In the genomic region with DNA sequence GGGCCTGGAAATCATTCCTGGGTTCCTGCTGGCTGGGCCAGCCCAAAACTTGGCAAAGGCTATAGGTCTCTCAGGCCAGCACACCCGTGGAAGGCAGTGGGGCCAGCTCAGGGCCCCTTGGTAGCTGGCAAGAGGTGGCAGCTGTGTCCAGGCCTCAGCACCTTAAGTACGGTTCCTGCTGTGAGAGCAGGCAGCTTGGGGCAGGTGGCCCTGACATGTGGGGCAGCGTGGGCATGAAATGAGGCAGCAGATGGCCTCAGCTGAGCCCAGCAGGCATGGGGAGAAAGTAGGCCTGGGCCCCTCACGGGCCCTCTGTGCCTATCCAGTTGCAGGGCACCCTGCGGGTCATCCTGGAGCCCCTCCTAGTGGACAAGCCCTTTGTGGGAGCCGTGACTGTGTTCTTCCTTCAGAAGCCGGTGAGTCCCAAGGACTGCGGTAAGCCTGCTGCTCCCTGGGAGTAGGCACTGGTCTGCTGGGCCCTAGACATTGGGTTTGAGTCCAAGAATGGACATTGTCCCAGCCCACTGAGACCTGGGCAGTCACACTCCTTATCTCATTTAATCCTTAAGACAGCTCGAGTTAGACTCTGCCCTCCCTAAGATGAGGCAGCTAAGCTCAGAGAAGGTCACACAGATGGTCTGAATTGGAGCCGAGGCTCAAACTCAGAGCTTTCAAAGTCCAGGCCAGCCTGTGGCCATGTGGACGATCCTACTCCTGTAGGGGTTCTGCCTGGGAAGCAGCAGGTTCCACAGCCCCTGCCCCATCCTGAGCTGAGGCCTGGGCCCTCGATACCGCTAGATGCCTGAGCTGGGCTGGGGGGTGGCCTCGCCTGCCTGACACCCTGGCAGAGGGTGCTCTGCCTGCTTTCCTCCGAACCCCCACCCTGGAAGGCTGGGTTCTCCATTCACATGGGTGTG, we compare ENCODE assay signal across 22 cellular contexts. TPM values are rescaled to one million over a fixed set of nuclear protein-coding genes. Genes with fewer than 3 reads are reported as not detected.
DNase-seq lines count a peak whose midpoint lies in the region; ATAC-seq and TF ChIP-seq lines count a peak whose summit lies in the region.
"Had no signal": no experiment of that assay in that cellular context is flagged by ENCODE, and none has a peak within 500 bp of the region (broad histone marks: within the 10 kb centered on the region; RNA-seq: fewer than 3 reads in every experiment).

No MANE protein-coding gene starts in this region.

- TF ChIP-seq CTCF in right atrium auricular region (IDR thresholded peaks at IDR 0.05) = no peak

- no peaks in the 10 kb centered on the region for H3K27me3 ChIP-seq in right atrium auricular region
- H3K27me3 ChIP-seq: ascending aorta, neutrophil had no signal

- H3K4me1 ChIP-seq in right atrium auricular region = peaks cover 0 to 10% of the 10 kb centered on the region in 2 donors
- H3K4me1 ChIP-seq: ascending aorta had no signal

- H3K9me3 ChIP-seq in right atrium auricular region = no peaks in the 10 kb centered on the region
- H3K9me3 ChIP-seq: ascending aorta, neutrophil had no signal

- no peaks in the 10 kb centered on the region for H3K36me3 Mint-ChIP-seq in activated CD8-positive, alpha-beta memory T cell treated with anti-CD3 and anti-CD28 coated beads, Interleukin-2, amount 10 ng/mL, durations not matched to agents 7 days and 5 days
- no peaks in the 10 kb centered on the region for H3K36me3 Mint-ChIP-seq in activated naive CD8-positive, alpha-beta T cell treated with anti-CD3 and anti-CD28 coated beads, Interleukin-2, amount 50 U/mL, for 24 hours (ENCODE audit: low read depth)
- H3K36me3 Mint-ChIP-seq: CD14-positive monocyte; stimulated activated naive B cell treated with anti-CD40 and anti-IgM and Interleukin-4, amounts not matched to agents 10 μg/mL and 1 μg/mL and 100 μg/mL, for 72 hours had no signal

- H3K27ac Mint-ChIP-seq in activated CD8-positive, alpha-beta memory T cell treated with anti-CD3 and anti-CD28 coated beads, Interleukin-2, amount 10 ng/mL, durations not matched to agents 7 days and 5 days = no peak overlapping the region
- H3K27ac Mint-ChIP-seq in activated naive CD8-positive, alpha-beta T cell treated with anti-CD3 and anti-CD28 coated beads, Interleukin-2, amount 50 U/mL, for 24 hours = no peak overlapping the region
- H3K27ac Mint-ChIP-seq: activated naive CD4-positive, alpha-beta T cell treated with anti-CD3 and anti-CD28 coated beads for 36 hours; IgD-negative memory B cell had no signal

- CTCF ChIA-PET in activated CD8-positive, alpha-beta memory T cell treated with anti-CD3 and anti-CD28 coated beads, Interleukin-2, amount 10 ng/mL, durations not matched to agents 7 days and 5 days (lab: Charles Lee) = interaction anchor here (1.4 to 1.8 kb wide), 2 partner anchors 41 to 42 kb away, joined by 3 to 5 read pairs; no protein-coding TSS in a partner anchor

- DNase-seq in Right ventricle myocardium inferior (ENCODE audit: missing footprints) = no peak
- DNase-seq in right atrium auricular region (ENCODE audit: low spot score) = no peak
- DNase-seq in activated CD8-positive, alpha-beta memory T cell treated with anti-CD3 and anti-CD28 coated beads, Interleukin-2, amount 10 ng/mL, durations not matched to agents 7 days and 5 days = peak; percentile 28
- peak; percentile 49 for DNase-seq in islet precursor cell
- DNase-seq in ureter (ENCODE audit: low spot score) = peak; percentile 23
- no peak for DNase-seq in kidney glomerular epithelial cell (lab: John Stamatoyannopoulos, UW)
- DNase-seq in T1000 (lab: John Stamatoyannopoulos, UW) = no peak
- no peak for DNase-seq in activated naive CD8-positive, alpha-beta T cell treated with anti-CD3 and anti-CD28 coated beads, Interleukin-2, amount 50 U/mL, for 24 hours
- DNase-seq: ACHN; activated CD4-positive, alpha-beta T cell treated with anti-CD3 and anti-CD28 coated beads for 1 hour; activated naive CD4-positive, alpha-beta T cell treated with anti-CD3 and anti-CD28 coated beads for 36 hours; GM23248; MV-4-11; NCI-H2029; NCI-H510A; PC-3; stimulated activated naive B cell treated with anti-CD40 and anti-IgM and Interleukin-4, amounts not matched to agents 10 μg/mL and 1 μg/mL and 100 μg/mL, for 72 hours had no signal

- H3K4me1 Mint-ChIP-seq in activated CD8-positive, alpha-beta memory T cell treated with anti-CD3 and anti-CD28 coated beads, Interleukin-2, amount 10 ng/mL, durations not matched to agents 7 days and 5 days = peaks cover 10% of the 10 kb centered on the region
- H3K4me1 Mint-ChIP-seq in activated naive CD8-positive, alpha-beta T cell treated with anti-CD3 and anti-CD28 coated beads, Interleukin-2, amount 50 U/mL, for 24 hours = no peaks in the 10 kb centered on the region
- H3K4me1 Mint-ChIP-seq: stimulated activated naive B cell treated with anti-CD40 and anti-IgM and Interleukin-4, amounts not matched to agents 10 μg/mL and 1 μg/mL and 100 μg/mL, for 72 hours had no signal

- H3K9me3 Mint-ChIP-seq in activated CD8-positive, alpha-beta memory T cell treated with anti-CD3 and anti-CD28 coated beads, Interleukin-2, amount 10 ng/mL, durations not matched to agents 7 days and 5 days (ENCODE audit: low read depth) = no peaks in the 10 kb centered on the region
- no peaks in the 10 kb centered on the region for H3K9me3 Mint-ChIP-seq in activated naive CD8-positive, alpha-beta T cell treated with anti-CD3 and anti-CD28 coated beads, Interleukin-2, amount 50 U/mL, for 24 hours
- H3K9me3 Mint-ChIP-seq: activated naive CD4-positive, alpha-beta T cell treated with anti-CD3 and anti-CD28 coated beads for 36 hours; stimulated activated naive B cell treated with anti-CD40 and anti-IgM and Interleukin-4, amounts not matched to agents 10 μg/mL and 1 μg/mL and 100 μg/mL, for 72 hours had no signal

- H3K27me3 Mint-ChIP-seq in activated CD8-positive, alpha-beta memory T cell treated with anti-CD3 and anti-CD28 coated beads, Interleukin-2, amount 10 ng/mL, durations not matched to agents 7 days and 5 days = no peaks in the 10 kb centered on the region
- H3K27me3 Mint-ChIP-seq in activated naive CD8-positive, alpha-beta T cell treated with anti-CD3 and anti-CD28 coated beads, Interleukin-2, amount 50 U/mL, for 24 hours = peaks cover 2% of the 10 kb centered on the region

- intact Hi-C loops in Right ventricle myocardium inferior (cut with DNase I) = no loop called here

- no peak overlapping the region for H3K4me3 ChIP-seq in right atrium auricular region
- H3K4me3 ChIP-seq: ascending aorta, GM23248, SK-N-MC had no signal

- no peak overlapping the region for H3K4me3 Mint-ChIP-seq in activated CD8-positive, alpha-beta memory T cell treated with anti-CD3 and anti-CD28 coated beads, Interleukin-2, amount 10 ng/mL, durations not matched to agents 7 days and 5 days
- no peak overlapping the region for H3K4me3 Mint-ChIP-seq in activated naive CD8-positive, alpha-beta T cell treated with anti-CD3 and anti-CD28 coated beads, Interleukin-2, amount 50 U/mL, for 24 hours
- H3K4me3 Mint-ChIP-seq: activated naive CD4-positive, alpha-beta T cell treated with anti-CD3 and anti-CD28 coated beads for 36 hours; CD14-positive monocyte; IgD-negative memory B cell; stimulated activated naive B cell treated with anti-CD40 and anti-IgM and Interleukin-4, amounts not matched to agents 10 μg/mL and 1 μg/mL and 100 μg/mL, for 72 hours had no signal

- ATAC-seq in Right ventricle myocardium inferior = peak; percentile 42
- no peak for ATAC-seq in activated CD8-positive, alpha-beta memory T cell treated with anti-CD3 and anti-CD28 coated beads, Interleukin-2, amount 10 ng/mL, durations not matched to agents 7 days and 5 days
- ATAC-seq in activated naive CD8-positive, alpha-beta T cell treated with anti-CD3 and anti-CD28 coated beads, Interleukin-2, amount 50 U/mL, for 24 hours = no peak
- ATAC-seq: PC-3; stimulated activated naive B cell treated with anti-CD40 and anti-IgM and Interleukin-4, amounts not matched to agents 10 μg/mL and 1 μg/mL and 100 μg/mL, for 72 hours had no signal

- H3K36me3 ChIP-seq in right atrium auricular region = no peaks in the 10 kb centered on the region
- H3K36me3 ChIP-seq: ascending aorta, neutrophil had no signal

- H3K27ac ChIP-seq in right atrium auricular region = no peak overlapping the region
- H3K27ac ChIP-seq: ascending aorta, GM23248, neutrophil, SK-N-MC had no signal

RNA-seq across cellular contexts. Expression of gene ESYT3, which starts 25.5 kb away (rescaled TPM):
- total RNA-seq in Right ventricle myocardium inferior = 1.4 TPM
- 1 to 10 TPM; 1.6 to 2.6 TPM for total RNA-seq in right atrium auricular region
- total RNA-seq in activated CD8-positive, alpha-beta memory T cell treated with anti-CD3 and anti-CD28 coated beads, Interleukin-2, amount 10 ng/mL, durations not matched to agents 7 days and 5 days = under 1 TPM; 0.23 to 0.26 TPM
- total RNA-seq in ureter = 0.94 TPM
- total RNA-seq: ascending aorta had no signal

Comparison
In these comparisons a context has a peak if more than half of its experiments do, and no peak if none do; other contexts are left out.
1. DNase-seq: peak in activated CD8-positive, alpha-beta memory T cell treated with anti-CD3 and anti-CD28 coated beads, Interleukin-2, amount 10 ng/mL, durations not matched to agents 7 days and 5 days (single experiment), islet precursor cell (single experiment) and ureter (single experiment); none in Right ventricle myocardium inferior (single experiment), right atrium auricular region (single experiment), kidney glomerular epithelial cell (single experiment), T1000 (single experiment) and activated naive CD8-positive, alpha-beta T cell treated with anti-CD3 and anti-CD28 coated beads, Interleukin-2, amount 50 U/mL, for 24 hours (single experiment).